ENCODE assay signal across 8 cellular contexts in the genomic region with DNA sequence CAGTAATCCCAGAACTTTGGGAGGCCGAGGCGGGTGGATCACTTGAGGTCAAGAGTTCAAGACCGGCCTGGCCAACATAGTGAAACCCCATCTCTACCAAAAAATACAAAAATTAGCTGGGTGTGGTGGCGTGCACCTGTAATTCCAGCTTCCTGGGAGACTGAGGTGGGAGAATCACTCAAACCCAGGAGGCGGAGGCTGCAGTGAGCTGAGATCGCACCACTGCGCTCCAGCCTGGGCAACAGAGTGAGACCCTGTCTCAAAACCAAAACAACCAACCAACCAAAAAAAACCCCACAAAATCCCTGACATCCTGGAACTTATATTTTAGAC. TPM values are rescaled to one million over a fixed set of nuclear protein-coding genes. Genes with fewer than 3 reads are reported as not detected.
A peak's percentile ranks its signal among the peaks of the same experiment; 100 is the strongest.
DNase-seq lines count a peak whose midpoint lies in the region; ATAC-seq and TF ChIP-seq lines count a peak whose summit lies in the region.
"Not testable (repeated sequence)": the region's sequence is repeated elsewhere in the genome, so short reads cannot be mapped to it uniquely, and the experiment has no call there.

No MANE protein-coding gene starts in this region.

- DNase-seq in CD4-positive, alpha-beta memory T cell; RWPE2 (ENCODE audit: low spot score); adipocyte (ENCODE audit: low read depth); dorsolateral prefrontal cortex; immature natural killer cell; natural killer cell treated with Interleukin-12 subunit alpha and Interleukin-12 subunit beta and Interleukin-15 and Interleukin-18, amount 100 ng/mL, for 72 hours (ENCODE audit: low spot score); smooth muscle cell (lab: John Stamatoyannopoulos, UW; ENCODE audit: unreplicated experiment); upper lobe of right lung: not testable (repeated sequence)

- peak overlapping the region; percentile 62 for H3K9ac ChIP-seq in adipocyte (ENCODE audit: low read length)
- peak overlapping the region; percentile 94 for H3K9ac ChIP-seq in smooth muscle cell (ENCODE audit: low read depth)

- not testable (repeated sequence) for H3K4me2 ChIP-seq in smooth muscle cell

- not testable (repeated sequence) for H3K9me3 Mint-ChIP-seq in CD4-positive, alpha-beta memory T cell; immature natural killer cell; natural killer cell treated with Interleukin-12 subunit alpha and Interleukin-12 subunit beta and Interleukin-15 and Interleukin-18, amount 100 ng/mL, for 72 hours

- H3K4me3 ChIP-seq in CD4-positive, alpha-beta memory T cell (ENCODE audit: low read length in 2 of 2); RWPE2 (ENCODE audit: severe bottlenecking); adipocyte (ENCODE audit: low read length); smooth muscle cell; upper lobe of right lung: not testable (repeated sequence)
- peak overlapping the region in 1 of 59 donors; percentile 5 for H3K4me3 ChIP-seq in dorsolateral prefrontal cortex

- WGBS in smooth muscle cell (ENCODE audit: low lambda C conversion rate) = 98% methylated on average over 7 of the region's 7 CpGs

- H3K27ac ChIP-seq in CD4-positive, alpha-beta memory T cell (ENCODE audit: low read depth, low read length) = not testable (repeated sequence)
- H3K27ac ChIP-seq in RWPE2 (ENCODE audit: poor library complexity, severe bottlenecking) (peak overlapping the region; percentile 93), dorsolateral prefrontal cortex (peak overlapping the region in 58 of 59 donors; percentile 18 to 99 (median 87)), smooth muscle cell (ENCODE audit: low read depth) (peak overlapping the region; percentile 99), upper lobe of right lung (peak overlapping the region; percentile 67)

- not testable (repeated sequence) for H3K4me3 Mint-ChIP-seq in CD4-positive, alpha-beta memory T cell; immature natural killer cell
- peak overlapping the region; percentile 59 for H3K4me3 Mint-ChIP-seq in natural killer cell treated with Interleukin-12 subunit alpha and Interleukin-12 subunit beta and Interleukin-15 and Interleukin-18, amount 100 ng/mL, for 72 hours

- not testable (repeated sequence) for H3K79me2 ChIP-seq in smooth muscle cell (ENCODE audit: low read depth)

- H3F3A ChIP-seq in smooth muscle cell (ENCODE audit: low read depth) = peaks cover 14% of the 10 kb centered on the region

- ATAC-seq in RWPE2 (ENCODE audit: low read depth); natural killer cell treated with Interleukin-12 subunit alpha and Interleukin-12 subunit beta and Interleukin-15 and Interleukin-18, amount 100 ng/mL, for 72 hours; upper lobe of right lung: not testable (repeated sequence)

- POLR2A ChIA-PET in CD4-positive, alpha-beta memory T cell (lab: Charles Lee; ENCODE audit: partially characterized antibody) = interaction anchor here (1.2 kb wide), 1 partner anchor 25 kb away, joined by 4 read pairs; no protein-coding TSS in a partner anchor

- not testable (repeated sequence) for H3K27me3 Mint-ChIP-seq in CD4-positive, alpha-beta memory T cell; natural killer cell treated with Interleukin-12 subunit alpha and Interleukin-12 subunit beta and Interleukin-15 and Interleukin-18, amount 100 ng/mL, for 72 hours
- peaks cover 12 to 15% (median 15%) of the 10 kb centered on the region in 3 donors for H3K27me3 Mint-ChIP-seq in immature natural killer cell (ENCODE audit: low read depth in 3 of 3)

- H3K4me1 Mint-ChIP-seq in CD4-positive, alpha-beta memory T cell = peaks cover 38 to 75% (median 53%) of the 10 kb centered on the region in 4 donors
- H3K4me1 Mint-ChIP-seq in immature natural killer cell = peaks cover 79 to 81% of the 10 kb centered on the region in 2 donors
- peaks cover 65 to 68% of the 10 kb centered on the region in 2 donors for H3K4me1 Mint-ChIP-seq in natural killer cell treated with Interleukin-12 subunit alpha and Interleukin-12 subunit beta and Interleukin-15 and Interleukin-18, amount 100 ng/mL, for 72 hours (ENCODE audit: low read depth in 2 of 2)

- CTCF ChIA-PET in CD4-positive, alpha-beta memory T cell (lab: Charles Lee; ENCODE audit: partially characterized antibody) = not testable (repeated sequence)

- peaks cover 48% of the 10 kb centered on the region for H3K4me1 ChIP-seq in CD4-positive, alpha-beta memory T cell (ENCODE audit: insufficient read depth, low read length)
- H3K4me1 ChIP-seq in RWPE2 (ENCODE audit: insufficient read depth, poor library complexity, severe bottlenecking) (peaks cover 39% of the 10 kb centered on the region), adipocyte (ENCODE audit: control insufficient read depth, insufficient read depth, low read length) (peaks cover 43% of the 10 kb centered on the region), smooth muscle cell (ENCODE audit: low read depth) (peaks cover 18% of the 10 kb centered on the region), upper lobe of right lung (peaks cover 57% of the 10 kb centered on the region)

- not testable (repeated sequence) for H4K20me1 ChIP-seq in smooth muscle cell (ENCODE audit: low read depth)

- TF ChIP-seq CTCF in RWPE2 (IDR thresholded peaks at IDR 0.05; ENCODE audit: poor library complexity, severe bottlenecking); dorsolateral prefrontal cortex (IDR thresholded peaks at IDR 0.05 in 54 of 56, conservative IDR thresholded peaks at IDR 0.05 in 2 of 56; ENCODE audit: low read depth in 1 of 56, partially characterized antibody in 56 of 56); smooth muscle cell (IDR thresholded peaks at IDR 0.05; ENCODE audit: borderline replicate concordance, insufficient read depth, poor library complexity, severe bottlenecking); upper lobe of right lung (IDR thresholded peaks at IDR 0.05): not testable (repeated sequence)

- H3K27ac Mint-ChIP-seq in CD4-positive, alpha-beta memory T cell = peak overlapping the region in 6 of 7 donors; percentile 29 to 99 (median 75)
- H3K27ac Mint-ChIP-seq in immature natural killer cell = peak overlapping the region in 4 of 6 donors; percentile 36 to 97 (median 76)
- H3K27ac Mint-ChIP-seq in natural killer cell treated with Interleukin-12 subunit alpha and Interleukin-12 subunit beta and Interleukin-15 and Interleukin-18, amount 100 ng/mL, for 72 hours = peak overlapping the region; percentile 96 to 100

- H3K27me3 ChIP-seq in CD4-positive, alpha-beta memory T cell (ENCODE audit: insufficient read depth, low read length); RWPE2 (ENCODE audit: insufficient read depth, poor library complexity, severe bottlenecking); adipocyte (replicated peaks; ENCODE audit: control insufficient read depth, insufficient read depth, low read length); dorsolateral prefrontal cortex; smooth muscle cell (ENCODE audit: low read depth); upper lobe of right lung: not testable (repeated sequence)

- intact Hi-C loops in CD4-positive, alpha-beta memory T cell (cut with micrococcal nuclease); dorsolateral prefrontal cortex (cut with DNase I); upper lobe of right lung (cut with DNase I): not testable (repeated sequence)

- not testable (repeated sequence) for H3K36me3 ChIP-seq in CD4-positive, alpha-beta memory T cell (ENCODE audit: insufficient read depth, low read length); RWPE2 (ENCODE audit: low read depth); adipocyte (ENCODE audit: control insufficient read depth, insufficient read depth, low read length, severe bottlenecking); smooth muscle cell (ENCODE audit: low read depth); upper lobe of right lung

- not testable (repeated sequence) for H2AFZ ChIP-seq in smooth muscle cell (ENCODE audit: low read depth)

- H3K9me3 ChIP-seq in CD4-positive, alpha-beta memory T cell (ENCODE audit: control insufficient read depth in 1 of 2, low read length in 2 of 2); RWPE2 (ENCODE audit: severe bottlenecking); adipocyte (ENCODE audit: control insufficient read depth, low read length); smooth muscle cell (replicated peaks; ENCODE audit: low read depth); upper lobe of right lung: not testable (repeated sequence)

- H3K36me3 Mint-ChIP-seq in CD4-positive, alpha-beta memory T cell = peaks cover 3 to 20% of the 10 kb centered on the region in 2 donors
- H3K36me3 Mint-ChIP-seq in immature natural killer cell; natural killer cell treated with Interleukin-12 subunit alpha and Interleukin-12 subunit beta and Interleukin-15 and Interleukin-18, amount 100 ng/mL, for 72 hours: not testable (repeated sequence)

RNA-seq across cellular contexts. Expression of a gene that starts 3.1 kb away (rescaled TPM):
- 100 to 1,000 TPM; 228 to 238 TPM for total RNA-seq in CD4-positive, alpha-beta memory T cell
- 1 to 10 TPM; 1.1 to 4.7 TPM for polyA plus RNA-seq in CD4-positive, alpha-beta memory T cell
- total RNA-seq in dorsolateral prefrontal cortex = 100 to 1,000 TPM in 17 of 120 experiments, 10 to 100 TPM in 103; 45.0 to 160 (median 76.4) TPM
- 10 to 100 TPM in 1 of 3 donors, 1 to 10 TPM in 2; 3.3 to 11.4 (median 4.2) TPM for polyA plus RNA-seq in immature natural killer cell
- 10 to 100 TPM; 24.5 to 40.1 TPM for total RNA-seq in natural killer cell treated with Interleukin-12 subunit alpha and Interleukin-12 subunit beta and Interleukin-15 and Interleukin-18, amount 100 ng/mL, for 72 hours
- 6.1 and 19.4 TPM in 2 replicates for total RNA-seq in smooth muscle cell
- polyA plus RNA-seq in smooth muscle cell = 8.6 and 8.9 TPM in 2 replicates
- 52.4 TPM for total RNA-seq in upper lobe of right lung

RNA-seq across cellular contexts. Expression of a gene that starts 23.2 kb away (rescaled TPM):
- total RNA-seq in CD4-positive, alpha-beta memory T cell = 1 to 10 TPM; 6.8 TPM
- polyA plus RNA-seq in CD4-positive, alpha-beta memory T cell = 1 to 10 TPM; 3.3 to 3.5 TPM
- total RNA-seq in dorsolateral prefrontal cortex (100 to 1,000 TPM in 1 of 120 experiments, 10 to 100 TPM in 67, 1 to 10 TPM in 52; 3.4 to 113 (median 10.9) TPM), smooth muscle cell (51.2 and 52.4 TPM in 2 replicates), upper lobe of right lung (48.9 TPM)
- polyA plus RNA-seq in immature natural killer cell (10 to 100 TPM in 2 of 3 donors, 1 to 10 TPM in 1; 8.1 to 20.8 (median 15.2) TPM), smooth muscle cell (48.2 and 53.4 TPM in 2 replicates)
- total RNA-seq in natural killer cell treated with Interleukin-12 subunit alpha and Interleukin-12 subunit beta and Interleukin-15 and Interleukin-18, amount 100 ng/mL, for 72 hours = 10 to 100 TPM; 19.7 to 43.0 TPM
